In genomic region chr2:161030260-161031063, GRCh38 we compare ENCODE assay signal across 12 cellular contexts.
DNase-seq lines count a peak whose midpoint lies in the region; ATAC-seq and TF ChIP-seq lines count a peak whose summit lies in the region.
"Had no signal": no experiment of that assay in that cellular context is flagged by ENCODE, and none has a peak within 500 bp of the region (broad histone marks: within the 10 kb centered on the region; RNA-seq: fewer than 3 reads in every experiment).

No MANE protein-coding gene starts in this region.

- H3K27ac Mint-ChIP-seq in CD4-positive, alpha-beta T cell: no peak overlapping the region
- H3K27ac Mint-ChIP-seq: nephron had no signal

- no peak for TF ChIP-seq POLR2A in gastrocnemius medialis (IDR thresholded peaks at IDR 0.05)

- H3K9me3 ChIP-seq in gastrocnemius medialis: no peaks in the 10 kb centered on the region
- no peaks in the 10 kb centered on the region for H3K9me3 ChIP-seq in CD4-positive, alpha-beta T cell (ENCODE audit: control insufficient read depth, low read length)

- DNase-seq in GM04504 (ENCODE audit: low read depth) (peak; percentile 97), RWPE1 (ENCODE audit: low spot score) (peak; percentile 92), fibroblast of peridontal ligament (ENCODE audit: extremely low read depth) (peak; percentile 100), gastrocnemius medialis (peak; percentile 80 to 84), NCI-H2029 treated with DMSO at 0.1 percent for 48 hours (lab: John Stamatoyannopoulos, UW) (no peak), HT-29 (ENCODE audit: low spot score) (no peak), HUDEP-2 (lab: John Stamatoyannopoulos, UW; ENCODE audit: unreplicated experiment in 76 of 76) (no peak)
- no peak for DNase-seq in CD4-positive, alpha-beta T cell
- DNase-seq: dorsolateral prefrontal cortex, GF-D8, KBM-7 had no signal

- CTCF ChIA-PET in RWPE1 (lab: Yijun Ruan, JAX): interaction anchor here (0.5 to 0.6 kb wide), 3 partner anchors 60 to 1304 kb away, joined by 3 to 4 read pairs (median 3); no protein-coding TSS in a partner anchor
- CTCF ChIA-PET in CD4-positive, alpha-beta T cell (lab: Charles Lee): no interaction called here

- intact Hi-C loops in gastrocnemius medialis (cut with DNase I; ENCODE audit: low total_unique reads): loop anchor here (1.0 to 2.0 kb wide), 2 partner anchors 14 to 36 kb away; no protein-coding TSS in a partner anchor
- intact Hi-C loops in CD4-positive, alpha-beta T cell (cut with DNase I, micrococcal nuclease): no loop called here

- POLR2A ChIA-PET in RWPE1 (lab: Yijun Ruan, JAX; ENCODE audit: low non-redundant PET): no interaction called here
- POLR2A ChIA-PET in CD4-positive, alpha-beta T cell (lab: Charles Lee): no interaction called here

- peaks cover 6 to 15% of the 10 kb centered on the region in 2 donors for H3K4me1 ChIP-seq in gastrocnemius medialis

- no peaks in the 10 kb centered on the region for H3K4me1 Mint-ChIP-seq in CD4-positive, alpha-beta T cell (ENCODE audit: low read depth)

- H3K27me3 Mint-ChIP-seq in CD4-positive, alpha-beta T cell: no peaks in the 10 kb centered on the region

- peak; percentile 99 for ATAC-seq in gastrocnemius medialis
- no peak for ATAC-seq in CD4-positive, alpha-beta T cell (ENCODE audit: poor library complexity)

- no peak overlapping the region for H3K4me3 ChIP-seq in gastrocnemius medialis
- H3K4me3 ChIP-seq: dorsolateral prefrontal cortex had no signal

- H3K27me3 ChIP-seq in gastrocnemius medialis: no peaks in the 10 kb centered on the region
- no peaks in the 10 kb centered on the region for H3K27me3 ChIP-seq in CD4-positive, alpha-beta T cell (ENCODE audit: control insufficient read depth, insufficient read depth, low read length)
- H3K27me3 ChIP-seq: dorsolateral prefrontal cortex had no signal

- in situ Hi-C loops in gastrocnemius medialis (cut with MboI; ENCODE audit: low sequenced_read_pairs in 4 of 4): no loop called here

- peaks cover 5% of the 10 kb centered on the region for H3K9me3 Mint-ChIP-seq in CD4-positive, alpha-beta T cell

- H3K27ac ChIP-seq in RWPE1 (peak overlapping the region; percentile 74), gastrocnemius medialis (peak overlapping the region; percentile 70 to 78 (median 74))
- no peak overlapping the region for H3K27ac ChIP-seq in CD4-positive, alpha-beta T cell (ENCODE audit: low read depth, low read length)
- H3K27ac ChIP-seq: dorsolateral prefrontal cortex had no signal

- H3K36me3 ChIP-seq in gastrocnemius medialis: no peaks in the 10 kb centered on the region

- no peaks in the 10 kb centered on the region for H3K36me3 Mint-ChIP-seq in CD4-positive, alpha-beta T cell (ENCODE audit: low read depth)

- H3K4me3 Mint-ChIP-seq in CD4-positive, alpha-beta T cell: no peak overlapping the region
- H3K4me3 Mint-ChIP-seq: nephron had no signal

- TF ChIP-seq CTCF in RWPE1 (conservative IDR thresholded peaks at IDR 0.05; ENCODE audit: low read depth) (no peak), gastrocnemius medialis (IDR thresholded peaks at IDR 0.05 in 4 of 5, conservative IDR thresholded peaks at IDR 0.05 in 1 of 5) (no peak)
- no peak for TF ChIP-seq CTCF in CD4-positive, alpha-beta T cell (IDR thresholded peaks at IDR 0.05)

Comparison
In these comparisons a context has a peak if more than half of its experiments do, and no peak if none do; other contexts are left out.
1. DNase-seq: peak in GM04504 (single experiment), RWPE1 (single experiment), fibroblast of peridontal ligament (single experiment) and gastrocnemius medialis (2 of 2); none in NCI-H2029 treated with DMSO at 0.1 percent for 48 hours (single experiment), HT-29 (single experiment), CD4-positive, alpha-beta T cell (0 of 10) and HUDEP-2 (0 of 76).